26 cellular contexts compared by ENCODE assay signal in genomic region chr15:50257206-50257735, GRCh38. TPM values are rescaled to one million over a fixed set of nuclear protein-coding genes. Genes with fewer than 3 reads are reported as not detected.
DNase-seq lines count a peak whose midpoint lies in the region; ATAC-seq and TF ChIP-seq lines count a peak whose summit lies in the region.
"Had no signal": no experiment of that assay in that cellular context is flagged by ENCODE, and none has a peak within 500 bp of the region (broad histone marks: within the 10 kb centered on the region; RNA-seq: fewer than 3 reads in every experiment).

No MANE protein-coding gene starts in this region.

- peaks cover 37 to 51% of the 10 kb centered on the region in 2 donors for H3K4me1 Mint-ChIP-seq in natural killer cell treated with Interleukin-12 subunit alpha and Interleukin-12 subunit beta and Interleukin-15 and Interleukin-18, amount 100 ng/mL, for 72 hours (ENCODE audit: low read depth in 2 of 2)
- peaks cover 28 to 31% of the 10 kb centered on the region in 2 donors for H3K4me1 Mint-ChIP-seq in natural killer cell
- H3K4me1 Mint-ChIP-seq in stimulated activated effector memory CD8-positive, alpha-beta T cell treated with anti-CD3 and anti-CD28 coated beads, Interleukin-12 subunit alpha, Interleukin-12 subunit beta, amount 100 ng/mL, for 72 hours, result peaks cover 58% of the 10 kb centered on the region
- H3K4me1 Mint-ChIP-seq in activated naive CD4-positive, alpha-beta T cell treated with anti-CD3 and anti-CD28 coated beads, Interleukin-2, amount 10 ng/mL, durations not matched to agents 7 days and 5 days, result peaks cover 27% of the 10 kb centered on the region

- no peaks in the 10 kb centered on the region for H4K20me1 ChIP-seq in PC-9 (ENCODE audit: insufficient read depth)
- H4K20me1 ChIP-seq: BLaER1 had no signal

- peak overlapping the region; percentile 20 to 44 for H3K27ac Mint-ChIP-seq in natural killer cell treated with Interleukin-12 subunit alpha and Interleukin-12 subunit beta and Interleukin-15 and Interleukin-18, amount 100 ng/mL, for 72 hours
- no peak overlapping the region for H3K27ac Mint-ChIP-seq in natural killer cell
- peak overlapping the region; percentile 24 for H3K27ac Mint-ChIP-seq in stimulated activated effector memory CD8-positive, alpha-beta T cell treated with anti-CD3 and anti-CD28 coated beads, Interleukin-12 subunit alpha, Interleukin-12 subunit beta, amount 100 ng/mL, for 72 hours
- H3K27ac Mint-ChIP-seq in activated naive CD4-positive, alpha-beta T cell treated with anti-CD3 and anti-CD28 coated beads, Interleukin-2, amount 10 ng/mL, durations not matched to agents 7 days and 5 days, result no peak overlapping the region
- H3K27ac Mint-ChIP-seq: activated CD4-positive, alpha-beta T cell treated with anti-CD3 and anti-CD28 coated beads, Interleukin-2, amount 10 ng/mL, durations not matched to agents 7 days and 5 days; memory B cell; progenitor cell of endocrine pancreas had no signal

- WGBS in esophagus muscularis mucosa, result 85% methylated on average over 9 of the region's 9 CpGs

- peak overlapping the region; percentile 40; the same call in 1 of the 2 replicates for H3K4me2 ChIP-seq in PC-9
- H3K4me2 ChIP-seq: BLaER1 had no signal

- H2AFZ ChIP-seq in PC-9, result no peak overlapping the region

- no peaks in the 10 kb centered on the region for H3K36me3 Mint-ChIP-seq in natural killer cell treated with Interleukin-12 subunit alpha and Interleukin-12 subunit beta and Interleukin-15 and Interleukin-18, amount 100 ng/mL, for 72 hours
- H3K36me3 Mint-ChIP-seq in natural killer cell, result no peaks in the 10 kb centered on the region
- H3K36me3 Mint-ChIP-seq in stimulated activated effector memory CD8-positive, alpha-beta T cell treated with anti-CD3 and anti-CD28 coated beads, Interleukin-12 subunit alpha, Interleukin-12 subunit beta, amount 100 ng/mL, for 72 hours, result peaks cover 9% of the 10 kb centered on the region
- H3K36me3 Mint-ChIP-seq in activated naive CD4-positive, alpha-beta T cell treated with anti-CD3 and anti-CD28 coated beads, Interleukin-2, amount 10 ng/mL, durations not matched to agents 7 days and 5 days, result no peaks in the 10 kb centered on the region
- H3K36me3 Mint-ChIP-seq: immature natural killer cell, memory B cell had no signal

- intact Hi-C loops in natural killer cell (cut with micrococcal nuclease), result no loop called here
- intact Hi-C loops in PC-9 (cut with micrococcal nuclease; ENCODE audit: unreplicated experiment), result loop anchor here (5.0 kb wide), 1 partner anchor 110 kb away; no protein-coding TSS in a partner anchor
- intact Hi-C loops in esophagus muscularis mucosa (cut with DNase I), result no loop called here

- BruUV-seq in PC-9 (replicated peaks; lab: Mats Ljungman, UMichigan), result no TSS peak

- TF ChIP-seq EP300 in esophagus muscularis mucosa (IDR thresholded peaks at IDR 0.05), result no peak

- POLR2A ChIA-PET in PC-9 (lab: Charles Lee; ENCODE audit: unreplicated experiment), result interaction anchor here (1.1 kb wide), 1 partner anchor 8 kb away, joined by 3 read pairs; no protein-coding TSS in a partner anchor

- no peaks in the 10 kb centered on the region for H3K79me2 ChIP-seq in PC-9 (ENCODE audit: low read depth)

- no peaks in the 10 kb centered on the region for H3K27me3 Mint-ChIP-seq in natural killer cell treated with Interleukin-12 subunit alpha and Interleukin-12 subunit beta and Interleukin-15 and Interleukin-18, amount 100 ng/mL, for 72 hours
- no peaks in the 10 kb centered on the region for H3K27me3 Mint-ChIP-seq in natural killer cell (ENCODE audit: low read depth in 2 of 2)
- H3K27me3 Mint-ChIP-seq in activated naive CD4-positive, alpha-beta T cell treated with anti-CD3 and anti-CD28 coated beads, Interleukin-2, amount 10 ng/mL, durations not matched to agents 7 days and 5 days, result no peaks in the 10 kb centered on the region
- H3K27me3 Mint-ChIP-seq: activated CD4-positive, alpha-beta T cell treated with anti-CD3 and anti-CD28 coated beads, Interleukin-2, amount 10 ng/mL, durations not matched to agents 7 days and 5 days had no signal

- peaks cover 6% of the 10 kb centered on the region; the same call in 1 of the 2 replicates for H3F3A ChIP-seq in PC-9 (ENCODE audit: insufficient read depth, low read depth)

- H3K9me2 ChIP-seq in PC-9 (ENCODE audit: insufficient read depth), result no peaks in the 10 kb centered on the region

- H3K9me3 Mint-ChIP-seq in natural killer cell treated with Interleukin-12 subunit alpha and Interleukin-12 subunit beta and Interleukin-15 and Interleukin-18, amount 100 ng/mL, for 72 hours, result peaks cover 3% of the 10 kb centered on the region
- no peaks in the 10 kb centered on the region for H3K9me3 Mint-ChIP-seq in natural killer cell
- no peaks in the 10 kb centered on the region for H3K9me3 Mint-ChIP-seq in stimulated activated effector memory CD8-positive, alpha-beta T cell treated with anti-CD3 and anti-CD28 coated beads, Interleukin-12 subunit alpha, Interleukin-12 subunit beta, amount 100 ng/mL, for 72 hours
- H3K9me3 Mint-ChIP-seq in activated naive CD4-positive, alpha-beta T cell treated with anti-CD3 and anti-CD28 coated beads, Interleukin-2, amount 10 ng/mL, durations not matched to agents 7 days and 5 days, result no peaks in the 10 kb centered on the region
- H3K9me3 Mint-ChIP-seq: activated CD4-positive, alpha-beta T cell treated with anti-CD3 and anti-CD28 coated beads, Interleukin-2, amount 10 ng/mL, durations not matched to agents 7 days and 5 days; immature natural killer cell; memory B cell had no signal

- no peak for TF ChIP-seq POLR2A in esophagus muscularis mucosa (IDR thresholded peaks at IDR 0.05; ENCODE audit: low read depth)

- CTCF ChIA-PET in PC-9 (lab: Charles Lee), result interaction anchor here (0.6 to 1.1 kb wide), 3 partner anchors 16 to 112 kb away, joined by 3 read pairs; no protein-coding TSS in a partner anchor
- CTCF ChIA-PET in activated naive CD4-positive, alpha-beta T cell treated with anti-CD3 and anti-CD28 coated beads, Interleukin-2, amount 10 ng/mL, durations not matched to agents 7 days and 5 days (lab: Charles Lee), result interaction anchor here (0.8 to 3.4 kb wide), 4 partner anchors 8 to 122 kb away, joined by 3 to 13 read pairs (median 6); partner anchors contain the start of gene SLC27A2

- no peak overlapping the region for H3K4me3 ChIP-seq in PC-9
- no peak overlapping the region for H3K4me3 ChIP-seq in esophagus muscularis mucosa
- H3K4me3 ChIP-seq: ascending aorta, BLaER1, coronary artery, upper lobe of left lung had no signal

- peak overlapping the region; percentile 44 for H3K4me3 Mint-ChIP-seq in natural killer cell treated with Interleukin-12 subunit alpha and Interleukin-12 subunit beta and Interleukin-15 and Interleukin-18, amount 100 ng/mL, for 72 hours
- H3K4me3 Mint-ChIP-seq in natural killer cell, result no peak overlapping the region
- no peak overlapping the region for H3K4me3 Mint-ChIP-seq in stimulated activated effector memory CD8-positive, alpha-beta T cell treated with anti-CD3 and anti-CD28 coated beads, Interleukin-12 subunit alpha, Interleukin-12 subunit beta, amount 100 ng/mL, for 72 hours
- H3K4me3 Mint-ChIP-seq in activated naive CD4-positive, alpha-beta T cell treated with anti-CD3 and anti-CD28 coated beads, Interleukin-2, amount 10 ng/mL, durations not matched to agents 7 days and 5 days, result no peak overlapping the region
- H3K4me3 Mint-ChIP-seq: activated CD4-positive, alpha-beta T cell treated with anti-CD3 and anti-CD28 coated beads, Interleukin-2, amount 10 ng/mL, durations not matched to agents 7 days and 5 days; immature natural killer cell; memory B cell had no signal

- H3K36me3 ChIP-seq in PC-9 (ENCODE audit: low read depth), result no peaks in the 10 kb centered on the region
- no peaks in the 10 kb centered on the region for H3K36me3 ChIP-seq in esophagus muscularis mucosa
- H3K36me3 ChIP-seq: ascending aorta, BLaER1, upper lobe of left lung, WERI-Rb-1 had no signal

- TF ChIP-seq CTCF in natural killer cell (IDR thresholded peaks at IDR 0.05) (no peak), PC-9 (conservative IDR thresholded peaks at IDR 0.05) (no peak), esophagus muscularis mucosa (IDR thresholded peaks at IDR 0.05) (no peak)

- H3K27ac ChIP-seq in PC-9 (0 out of 2 replicates have a peak overlapping the region, but pooled peaks have one; percentile 17), esophagus muscularis mucosa (replicated peaks in 1 of 4) (no peak overlapping the region), substantia nigra (ENCODE audit: low read depth, low read length, poor library complexity, severe bottlenecking) (no peak overlapping the region)
- H3K27ac ChIP-seq: ascending aorta, BLaER1, coronary artery, WERI-Rb-1 had no signal

- H3K4me1 ChIP-seq in PC-9 (replicated peaks; ENCODE audit: insufficient read depth), result peaks cover 32% of the 10 kb centered on the region
- no peaks in the 10 kb centered on the region for H3K4me1 ChIP-seq in esophagus muscularis mucosa
- H3K4me1 ChIP-seq: ascending aorta had no signal

- H3K27me3 ChIP-seq in PC-9 (ENCODE audit: insufficient read depth, low read depth), result no peaks in the 10 kb centered on the region
- H3K27me3 ChIP-seq in esophagus muscularis mucosa, result no peaks in the 10 kb centered on the region
- H3K27me3 ChIP-seq: ascending aorta, BLaER1, upper lobe of left lung had no signal

- ATAC-seq in natural killer cell treated with Interleukin-12 subunit alpha and Interleukin-12 subunit beta and Interleukin-15 and Interleukin-18, amount 100 ng/mL, for 72 hours, result no peak
- ATAC-seq in natural killer cell, result no peak
- ATAC-seq in stimulated activated effector memory CD8-positive, alpha-beta T cell treated with anti-CD3 and anti-CD28 coated beads, Interleukin-12 subunit alpha, Interleukin-12 subunit beta, amount 100 ng/mL, for 72 hours, result no peak
- ATAC-seq: activated naive CD4-positive, alpha-beta T cell treated with anti-CD3 and anti-CD28 coated beads, Interleukin-2, amount 50 U/mL, for 72 hours; left colon; sciatic nerve had no signal

- no peaks in the 10 kb centered on the region for H3K9me3 ChIP-seq in PC-9 (ENCODE audit: insufficient read depth, low read depth)
- no peaks in the 10 kb centered on the region for H3K9me3 ChIP-seq in esophagus muscularis mucosa
- H3K9me3 ChIP-seq: ascending aorta, BLaER1, upper lobe of left lung had no signal

- no peak for DNase-seq in natural killer cell treated with Interleukin-12 subunit alpha and Interleukin-12 subunit beta and Interleukin-15 and Interleukin-18, amount 100 ng/mL, for 72 hours (ENCODE audit: low spot score)
- DNase-seq in natural killer cell, result no peak
- no peak for DNase-seq in PC-9
- peak; percentile 45 for DNase-seq in esophagus muscularis mucosa (ENCODE audit: extremely low spot score)
- DNase-seq in stimulated activated effector memory CD8-positive, alpha-beta T cell treated with anti-CD3 and anti-CD28 coated beads, Interleukin-12 subunit alpha, Interleukin-12 subunit beta, amount 100 ng/mL, for 72 hours (ENCODE audit: low spot score in 2 of 2), result no peak
- no peak for DNase-seq in activated T-cell treated with anti-CD3 and anti-CD28 coated beads, Interleukin-2, amount 50 U/mL, for 1 hour
- DNase-seq in substantia nigra (lab: John Stamatoyannopoulos, UW), result no peak
- DNase-seq in activated naive CD4-positive, alpha-beta T cell treated with anti-CD3 and anti-CD28 coated beads, Interleukin-2, amount 10 ng/mL, durations not matched to agents 7 days and 5 days, result no peak
- DNase-seq: activated CD4-positive, alpha-beta T cell treated with anti-CD3 and anti-CD28 coated beads, Interleukin-2, amount 10 ng/mL, durations not matched to agents 7 days and 5 days; effector CD8-positive, alpha-beta T cell; immature natural killer cell; left colon; NCI-H2107; NCI-H446; NCI-H774; WERI-Rb-1 had no signal

RNA-seq across cellular contexts. Expression of gene HDC, which starts 8.3 kb away (rescaled TPM):
- 10 to 100 TPM in 1 of 2 donors, not detected in 1; 93.2 TPM for total RNA-seq in natural killer cell treated with Interleukin-12 subunit alpha and Interleukin-12 subunit beta and Interleukin-15 and Interleukin-18, amount 100 ng/mL, for 72 hours
- total RNA-seq in natural killer cell, result 100 to 1,000 TPM in 1 of 3 donors, 1 to 10 TPM in 1, under 1 TPM in 1; 0.14 to 494 (median 9.5) TPM
- total RNA-seq in PC-9 (2021), result not detected in 2 replicates
- total RNA-seq in esophagus muscularis mucosa, result 1 to 10 TPM in 3 of 4 donors, under 1 TPM in 1; 0.39 to 7.0 (median 3.5) TPM
- total RNA-seq: ascending aorta, HepG2, LHCN-M2, progenitor cell of endocrine pancreas had no signal

Comparison
In these comparisons a context has a peak if more than half of its experiments do, and no peak if none do; other contexts are left out.
1. H3K27ac Mint-ChIP-seq: peak in natural killer cell treated with Interleukin-12 subunit alpha and Interleukin-12 subunit beta and Interleukin-15 and Interleukin-18, amount 100 ng/mL, for 72 hours (2 of 2) and stimulated activated effector memory CD8-positive, alpha-beta T cell treated with anti-CD3 and anti-CD28 coated beads, Interleukin-12 subunit alpha, Interleukin-12 subunit beta, amount 100 ng/mL, for 72 hours (single experiment); none in natural killer cell (0 of 2) and activated naive CD4-positive, alpha-beta T cell treated with anti-CD3 and anti-CD28 coated beads, Interleukin-2, amount 10 ng/mL, durations not matched to agents 7 days and 5 days (single experiment).